Comparison of ENCODE assay signal across 10 cellular contexts in the genomic region with DNA sequence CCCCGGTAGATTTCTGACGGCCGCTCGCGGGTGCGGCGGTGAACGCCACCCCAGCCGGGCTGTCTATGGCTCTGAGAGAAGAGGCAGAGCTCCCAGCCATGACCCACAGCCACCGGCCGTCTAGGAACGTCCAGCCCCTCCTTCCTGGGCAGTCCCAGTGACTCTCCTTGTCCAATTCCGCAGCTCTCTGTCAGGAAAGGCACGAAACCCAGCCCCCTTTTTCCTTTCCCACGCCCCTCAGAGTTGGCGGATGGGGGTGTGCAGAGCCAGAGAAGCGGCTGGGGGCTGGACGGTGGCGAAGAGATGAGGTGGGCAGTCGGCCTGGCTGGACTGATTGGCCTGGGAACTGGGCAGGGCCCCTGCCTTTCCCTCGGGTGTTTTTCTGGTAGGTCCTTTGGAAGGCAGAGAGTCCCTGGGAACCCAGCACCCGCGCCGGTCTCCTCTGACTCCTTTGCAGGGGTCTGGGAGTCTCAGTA. TPM values are rescaled to one million over a fixed set of nuclear protein-coding genes. Genes with fewer than 3 reads are reported as not detected.
DNase-seq lines count a peak whose midpoint lies in the region; ATAC-seq and TF ChIP-seq lines count a peak whose summit lies in the region.
"Had no signal": no experiment of that assay in that cellular context is flagged by ENCODE, and none has a peak within 500 bp of the region (broad histone marks: within the 10 kb centered on the region; RNA-seq: fewer than 3 reads in every experiment).

No MANE protein-coding gene starts in this region.

- DNase-seq in breast epithelium (ENCODE audit: low spot score in 2 of 2), result no peak
- no peak for DNase-seq in MCF 10A (ENCODE audit: unreplicated experiment)
- DNase-seq in chondrocyte (ENCODE audit: low spot score), result peak; percentile 72
- no peak for DNase-seq in naive thymus-derived CD8-positive, alpha-beta T cell
- no peak for DNase-seq in vagina (ENCODE audit: extremely low spot score in 2 of 2)
- DNase-seq in activated gamma-delta T cell treated with Interleukin-2 at 50 U/mL for 16 hours, result no peak
- DNase-seq in stimulated activated naive CD4-positive, alpha-beta T cell (lab: John Stamatoyannopoulos, UW), result no peak
- DNase-seq: NK-92 treated with Interleukin-12 subunit alpha and Interleukin-12 subunit beta, amount 100 ng/mL, for 24 hours had no signal

- TF ChIP-seq CTCF in breast epithelium (IDR thresholded peaks at IDR 0.05) (no peak), MCF 10A (IDR thresholded peaks at IDR 0.05; ENCODE audit: unreplicated experiment) (no peak), chondrocyte (IDR thresholded peaks at IDR 0.05) (no peak), vagina (IDR thresholded peaks at IDR 0.05) (no peak)

- no peak for TF ChIP-seq POLR2A in breast epithelium (IDR thresholded peaks at IDR 0.05)
- TF ChIP-seq POLR2A in vagina (IDR thresholded peaks at IDR 0.05), result no peak

- no peaks in the 10 kb centered on the region for H3K36me3 ChIP-seq in breast epithelium
- no peaks in the 10 kb centered on the region for H3K36me3 ChIP-seq in vagina

- H3K27ac ChIP-seq in breast epithelium, result peak overlapping the region in 1 of 2 donors; percentile 92
- H3K27ac ChIP-seq in vagina, result no peak overlapping the region

- H3K4me3 ChIP-seq in breast epithelium (peak overlapping the region in 2 of 3 donors; percentile 66 to 68), vagina (peak overlapping the region; percentile 54 to 78)

- CTCF ChIA-PET in MCF 10A (lab: Yijun Ruan, JAX), result interaction anchor here (1.9 kb wide), 1 partner anchor 59 kb away, joined by 4 read pairs; no protein-coding TSS in a partner anchor

- no peaks in the 10 kb centered on the region for H3K27me3 ChIP-seq in breast epithelium
- no peaks in the 10 kb centered on the region for H3K27me3 ChIP-seq in vagina

- no peak overlapping the region for H3K4me3 Mint-ChIP-seq in MCF 10A (ENCODE audit: unreplicated experiment)
- H3K4me3 Mint-ChIP-seq in chondrocyte (ENCODE audit: unreplicated experiment), result no peak overlapping the region
- peak overlapping the region in 7 of 10 donors; percentile 18 to 70 (median 39) for H3K4me3 Mint-ChIP-seq in naive thymus-derived CD8-positive, alpha-beta T cell
- H3K4me3 Mint-ChIP-seq: activated naive CD8-positive, alpha-beta T cell treated with anti-CD3 and anti-CD28 coated beads, Interleukin-2, amount 10 ng/mL, durations not matched to agents 7 days and 5 days had no signal

- H3K36me3 Mint-ChIP-seq in MCF 10A (ENCODE audit: insufficient read depth, unreplicated experiment) (no peaks in the 10 kb centered on the region), chondrocyte (ENCODE audit: low read depth) (no peaks in the 10 kb centered on the region)
- no peaks in the 10 kb centered on the region for H3K36me3 Mint-ChIP-seq in naive thymus-derived CD8-positive, alpha-beta T cell
- H3K36me3 Mint-ChIP-seq: activated naive CD8-positive, alpha-beta T cell treated with anti-CD3 and anti-CD28 coated beads, Interleukin-2, amount 10 ng/mL, durations not matched to agents 7 days and 5 days had no signal

- H3K4me1 ChIP-seq in breast epithelium (no peaks in the 10 kb centered on the region), vagina (peaks cover 17% of the 10 kb centered on the region)

- H3K27ac Mint-ChIP-seq in MCF 10A (ENCODE audit: low read depth, unreplicated experiment) (no peak overlapping the region), chondrocyte (ENCODE audit: unreplicated experiment) (no peak overlapping the region)
- H3K27ac Mint-ChIP-seq in naive thymus-derived CD8-positive, alpha-beta T cell, result no peak overlapping the region
- H3K27ac Mint-ChIP-seq: activated naive CD8-positive, alpha-beta T cell treated with anti-CD3 and anti-CD28 coated beads, Interleukin-2, amount 10 ng/mL, durations not matched to agents 7 days and 5 days had no signal

- no TSS peak for BruUV-seq in MCF 10A (replicated peaks; lab: Mats Ljungman, UMichigan)

- no peaks in the 10 kb centered on the region for H3K9me3 Mint-ChIP-seq in MCF 10A (ENCODE audit: unreplicated experiment)
- H3K9me3 Mint-ChIP-seq in chondrocyte (ENCODE audit: low read depth), result no peaks in the 10 kb centered on the region
- no peaks in the 10 kb centered on the region for H3K9me3 Mint-ChIP-seq in naive thymus-derived CD8-positive, alpha-beta T cell
- H3K9me3 Mint-ChIP-seq: activated naive CD8-positive, alpha-beta T cell treated with anti-CD3 and anti-CD28 coated beads, Interleukin-2, amount 10 ng/mL, durations not matched to agents 7 days and 5 days had no signal

- H3K27me3 Mint-ChIP-seq in MCF 10A (ENCODE audit: insufficient read depth, unreplicated experiment) (peaks cover 82% of the 10 kb centered on the region), chondrocyte (ENCODE audit: low read depth) (peaks cover 31% of the 10 kb centered on the region)
- H3K27me3 Mint-ChIP-seq in naive thymus-derived CD8-positive, alpha-beta T cell, result peaks cover 7 to 38% (median 30%) of the 10 kb centered on the region in 5 donors

- POLR2A ChIA-PET in MCF 10A (lab: Yijun Ruan, JAX), result interaction anchor here (0.9 kb wide), 1 partner anchor 13 kb away, joined by 3 read pairs; no protein-coding TSS in a partner anchor
- POLR2A ChIA-PET in naive thymus-derived CD8-positive, alpha-beta T cell (lab: Charles Lee), result interaction anchor here (1.0 to 4.3 kb wide), 6 partner anchors 30 to 50 kb away, joined by 3 to 21 read pairs (median 6); partner anchors contain the start of gene IDH3B

- intact Hi-C loops in breast epithelium (cut with DNase I; ENCODE audit: low total_unique reads), result no loop called here
- intact Hi-C loops in MCF 10A (cut with micrococcal nuclease), result no loop called here
- intact Hi-C loops in vagina (cut with DNase I), result no loop called here

- ATAC-seq in naive thymus-derived CD8-positive, alpha-beta T cell, result no peak
- ATAC-seq in HG02759 (IDR thresholded peaks at IDR 0.05; ENCODE audit: unreplicated experiment), result no peak

- H3K4me1 Mint-ChIP-seq in MCF 10A (ENCODE audit: insufficient read depth, unreplicated experiment) (peaks cover 8% of the 10 kb centered on the region), chondrocyte (ENCODE audit: low read depth) (peaks cover 9% of the 10 kb centered on the region)
- H3K4me1 Mint-ChIP-seq in naive thymus-derived CD8-positive, alpha-beta T cell, result peaks cover 13 to 20% (median 19%) of the 10 kb centered on the region in 4 donors

- H3K9me3 ChIP-seq in breast epithelium (no peaks in the 10 kb centered on the region), vagina (no peaks in the 10 kb centered on the region)

RNA-seq across cellular contexts. Expression of gene EBF4, which starts 1.5 kb away (rescaled TPM):
- 10 to 100 TPM in 2 of 3 donors, 1 to 10 TPM in 1; 1.6 to 22.0 (median 22.0) TPM for total RNA-seq in breast epithelium
- total RNA-seq in MCF 10A (2022), result not detected in 2 replicates
- total RNA-seq in chondrocyte, result 8.0 to 15.2 TPM (median 11.4 TPM) in 3 replicates
- 10 to 100 TPM; 14.3 to 14.9 TPM for total RNA-seq in naive thymus-derived CD8-positive, alpha-beta T cell
- polyA plus RNA-seq in naive thymus-derived CD8-positive, alpha-beta T cell, result 1 to 10 TPM in 1 of 3 donors, under 1 TPM in 2; 0.37 to 2.2 (median 0.88) TPM
- total RNA-seq in vagina, result 23.1 TPM

RNA-seq across cellular contexts. Expression of gene IDH3B, which starts 30.0 kb away (rescaled TPM):
- total RNA-seq in breast epithelium, result 100 to 1,000 TPM; 114 to 119 (median 115) TPM
- 80.5 and 102 TPM in 2 replicates for total RNA-seq in MCF 10A (2022)
- 56.5 to 65.9 TPM (median 57.1 TPM) in 3 replicates for total RNA-seq in chondrocyte
- 100 to 1,000 TPM; 121 to 126 TPM for total RNA-seq in naive thymus-derived CD8-positive, alpha-beta T cell
- 100 to 1,000 TPM in 2 of 3 donors, 10 to 100 TPM in 1; 95.6 to 126 (median 115) TPM for polyA plus RNA-seq in naive thymus-derived CD8-positive, alpha-beta T cell
- total RNA-seq in vagina, result 71.0 TPM

RNA-seq across cellular contexts. Expression of gene NOP56, which starts 41.6 kb away (rescaled TPM):
- total RNA-seq in breast epithelium (100 to 1,000 TPM in 1 of 3 donors, 10 to 100 TPM in 2; 77.1 to 137 (median 94.8) TPM), MCF 10A (2022) (228 and 340 TPM in 2 replicates), chondrocyte (103 to 166 TPM (median 118 TPM) in 3 replicates), vagina (87.7 TPM)
- 100 to 1,000 TPM; 271 to 279 TPM for total RNA-seq in naive thymus-derived CD8-positive, alpha-beta T cell
- 100 to 1,000 TPM in 2 of 3 donors, 10 to 100 TPM in 1; 72.3 to 115 (median 107) TPM for polyA plus RNA-seq in naive thymus-derived CD8-positive, alpha-beta T cell

Comparison
In these comparisons a context has a peak if more than half of its experiments do, and no peak if none do; other contexts are left out.
1. H3K4me3 Mint-ChIP-seq: peak in naive thymus-derived CD8-positive, alpha-beta T cell (7 of 10); none in MCF 10A (single experiment) and chondrocyte (single experiment).